ENCODE assay signal across 1 cellular context in the genomic region with DNA sequence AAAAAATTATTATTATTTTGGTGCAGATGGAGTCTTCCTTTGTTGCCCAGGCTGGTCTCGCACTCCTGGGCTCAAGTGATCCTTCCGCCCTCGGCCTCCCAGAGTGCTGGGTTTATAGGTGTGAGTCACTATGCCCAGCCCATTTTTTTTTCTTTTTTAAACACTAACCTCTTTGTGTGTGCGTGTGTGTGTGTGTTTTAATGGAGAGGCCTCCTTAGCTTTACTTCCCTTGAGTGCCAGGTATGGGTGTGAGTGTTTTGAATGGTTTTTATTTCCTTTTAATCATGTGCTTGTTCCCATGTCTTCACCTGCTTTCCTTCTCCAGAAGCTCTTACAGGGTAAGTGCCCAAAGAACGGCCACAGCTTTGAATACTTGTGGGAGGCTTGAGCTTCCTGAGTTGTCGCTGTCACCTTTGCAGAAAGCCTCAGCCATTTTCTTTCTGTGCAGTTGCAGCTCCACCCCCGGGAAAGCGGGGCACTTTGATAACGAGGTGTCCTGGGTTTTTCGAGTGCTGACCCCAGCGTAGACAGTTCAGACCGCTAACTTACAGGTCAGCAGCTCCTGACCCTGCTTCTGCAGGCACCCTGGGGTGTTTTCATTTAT.
TF ChIP-seq lines count a peak whose summit lies in the region.

No MANE protein-coding gene starts in this region.

TF ChIP-seq in HCT116, 20 proteins besides CTCF, POLR2A, EP300 and RAD21 (continued from another document):
- TF ChIP-seq, protein P1, sequence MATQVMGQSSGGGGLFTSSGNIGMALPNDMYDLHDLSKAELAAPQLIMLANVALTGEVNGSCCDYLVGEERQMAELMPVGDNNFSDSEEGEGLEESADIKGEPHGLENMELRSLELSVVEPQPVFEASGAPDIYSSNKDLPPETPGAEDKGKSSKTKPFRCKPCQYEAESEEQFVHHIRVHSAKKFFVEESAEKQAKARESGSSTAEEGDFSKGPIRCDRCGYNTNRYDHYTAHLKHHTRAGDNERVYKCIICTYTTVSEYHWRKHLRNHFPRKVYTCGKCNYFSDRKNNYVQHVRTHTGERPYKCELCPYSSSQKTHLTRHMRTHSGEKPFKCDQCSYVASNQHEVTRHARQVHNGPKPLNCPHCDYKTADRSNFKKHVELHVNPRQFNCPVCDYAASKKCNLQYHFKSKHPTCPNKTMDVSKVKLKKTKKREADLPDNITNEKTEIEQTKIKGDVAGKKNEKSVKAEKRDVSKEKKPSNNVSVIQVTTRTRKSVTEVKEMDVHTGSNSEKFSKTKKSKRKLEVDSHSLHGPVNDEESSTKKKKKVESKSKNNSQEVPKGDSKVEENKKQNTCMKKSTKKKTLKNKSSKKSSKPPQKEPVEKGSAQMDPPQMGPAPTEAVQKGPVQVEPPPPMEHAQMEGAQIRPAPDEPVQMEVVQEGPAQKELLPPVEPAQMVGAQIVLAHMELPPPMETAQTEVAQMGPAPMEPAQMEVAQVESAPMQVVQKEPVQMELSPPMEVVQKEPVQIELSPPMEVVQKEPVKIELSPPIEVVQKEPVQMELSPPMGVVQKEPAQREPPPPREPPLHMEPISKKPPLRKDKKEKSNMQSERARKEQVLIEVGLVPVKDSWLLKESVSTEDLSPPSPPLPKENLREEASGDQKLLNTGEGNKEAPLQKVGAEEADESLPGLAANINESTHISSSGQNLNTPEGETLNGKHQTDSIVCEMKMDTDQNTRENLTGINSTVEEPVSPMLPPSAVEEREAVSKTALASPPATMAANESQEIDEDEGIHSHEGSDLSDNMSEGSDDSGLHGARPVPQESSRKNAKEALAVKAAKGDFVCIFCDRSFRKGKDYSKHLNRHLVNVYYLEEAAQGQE (IDR thresholded peaks at IDR 0.05; ENCODE audit: low read depth): no peak
